Comparison of ENCODE assay signal across 1 cellular context in genomic region chr17:28728364-28729200, GRCh38.
TF ChIP-seq lines count a peak whose summit lies in the region.

NEK8 (plus strand) TSS chr17:28728788; CDS start chr17:28728814, 26 bp downstream.

TF ChIP-seq in K562, 482 proteins besides CTCF, POLR2A, EP300 and RAD21 (continued from another document and continues in another):
- peak; percentile 82 for TF ChIP-seq KDM5B (IDR thresholded peaks at IDR 0.05; ENCODE audit: insufficient replicate concordance, low read depth, low read length)
- TF ChIP-seq CTBP1 (IDR thresholded peaks at IDR 0.05; ENCODE audit: borderline replicate concordance): peak; percentile 2; the same call in 1 of the 2 replicates
- TF ChIP-seq ZNF175 (CRISPR knock-in tag; IDR thresholded peaks at IDR 0.05; ENCODE audit: low read depth): 0 out of 2 replicates have a peak, but pooled peaks have one; percentile 36
- TF ChIP-seq E2F1 (CRISPR knock-in tag; IDR thresholded peaks at IDR 0.05): 0 out of 2 replicates have a peak, but pooled peaks have one; percentile 26
- peak; percentile 93 for TF ChIP-seq MYC (IDR thresholded peaks at IDR 0.05; ENCODE audit: low read depth, low read length)
- TF ChIP-seq MYC (CRISPR knock-in tag; IDR thresholded peaks at IDR 0.05; ENCODE audit: borderline replicate concordance, low read depth): peak; percentile 86; the same call in 1 of the 2 replicates
- 0 out of 4 replicates have a peak, but pooled peaks of 1 of the 2 experiments have one; percentile 1 for TF ChIP-seq RCOR1 (IDR thresholded peaks at IDR 0.05; ENCODE audit: borderline replicate concordance in 1 of 2, low read depth in 2 of 2, low read length in 2 of 2)
- peak; percentile 34; the same call in 1 of the 2 replicates for TF ChIP-seq TEAD4 (IDR thresholded peaks at IDR 0.05; ENCODE audit: low read length)
- no peak for TF ChIP-seq TEAD4 (CRISPR knock-in tag; IDR thresholded peaks at IDR 0.05; ENCODE audit: borderline replicate concordance)
- TF ChIP-seq MXI1 (IDR thresholded peaks at IDR 0.05; ENCODE audit: low read depth, low read length): peak; percentile 75
- TF ChIP-seq E2F8 (IDR thresholded peaks at IDR 0.05; ENCODE audit: low read depth, partially characterized antibody): peak; percentile 32
- no peak for TF ChIP-seq HMGXB4 (CRISPR knock-in tag; IDR thresholded peaks at IDR 0.05)
- peak; percentile 85; the same call in 1 of the 2 replicates for TF ChIP-seq GABPB1 (CRISPR knock-in tag; IDR thresholded peaks at IDR 0.05)
- no peak for TF ChIP-seq CBX2 (IDR thresholded peaks at IDR 0.05; ENCODE audit: insufficient read depth, low read length, poor library complexity, severe bottlenecking)
- TF ChIP-seq KAT7 (CRISPR knock-in tag; IDR thresholded peaks at IDR 0.05; ENCODE audit: borderline replicate concordance): 0 out of 2 replicates have a peak, but pooled peaks have one; percentile 77
- TF ChIP-seq HNRNPLL (IDR thresholded peaks at IDR 0.05; ENCODE audit: low read depth, low read length, poor library complexity, severe bottlenecking): no peak
- no peak for TF ChIP-seq SIRT6 (IDR thresholded peaks at IDR 0.05; ENCODE audit: low read depth, low read length)
- peak; percentile 53 for TF ChIP-seq ATF7 (IDR thresholded peaks at IDR 0.05)
- TF ChIP-seq ETV6 (IDR thresholded peaks at IDR 0.05; ENCODE audit: borderline replicate concordance in 1 of 2, low read depth in 2 of 2, low read length in 1 of 2): no peak
- TF ChIP-seq ETV6 (CRISPR knock-in tag; IDR thresholded peaks at IDR 0.05; ENCODE audit: borderline replicate concordance): no peak
- peak; percentile 59; the same call in 1 of the 2 replicates for TF ChIP-seq SPI1 (IDR thresholded peaks at IDR 0.05; ENCODE audit: borderline replicate concordance, low read depth, low read length)
- TF ChIP-seq ZHX1 (conservative IDR thresholded peaks at IDR 0.05; ENCODE audit: low read length): 0 out of 2 replicates have a peak, but pooled peaks have one; percentile 43
- peak; percentile 15; the same call in 1 of the 2 replicates for TF ChIP-seq SMAD4 (CRISPR knock-in tag; conservative IDR thresholded peaks at IDR 0.05)
- TF ChIP-seq KDM2B (CRISPR knock-in tag; IDR thresholded peaks at IDR 0.05): peak; percentile 74; the same call in 1 of the 2 replicates
- no peak for TF ChIP-seq CHD7 (IDR thresholded peaks at IDR 0.05; ENCODE audit: low read depth, low read length)
- TF ChIP-seq POLR2B (IDR thresholded peaks at IDR 0.05; ENCODE audit: low read depth, partially characterized antibody): peak; percentile 84
- peak; percentile 78 for TF ChIP-seq ETV1 (tag; conservative IDR thresholded peaks at IDR 0.05; ENCODE audit: low read depth)
- peak; percentile 30; the same call in 1 of the 2 replicates for TF ChIP-seq SREBF2 (CRISPR knock-in tag; IDR thresholded peaks at IDR 0.05)
- TF ChIP-seq CBX1 (IDR thresholded peaks at IDR 0.05; ENCODE audit: low read depth): peak; percentile 41; the same call in 1 of the 2 replicates
- peak in 1 of 3 experiments; percentile 17 for TF ChIP-seq YY1 (IDR thresholded peaks at IDR 0.05; ENCODE audit: borderline replicate concordance in 1 of 3, control insufficient read depth in 1 of 3, extremely low read depth in 1 of 3, insufficient read depth in 3 of 3, insufficient read length in 1 of 3, insufficient replicate concordance in 2 of 3, low read depth in 1 of 3, low read length in 2 of 3)
- peak; percentile 22 for TF ChIP-seq BHLHE40 (IDR thresholded peaks at IDR 0.05; ENCODE audit: low read length)
- peak; percentile 74; the same call in 1 of the 2 replicates for TF ChIP-seq CXXC5 (CRISPR knock-in tag; IDR thresholded peaks at IDR 0.05)
- TF ChIP-seq MTA3 (IDR thresholded peaks at IDR 0.05; ENCODE audit: borderline replicate concordance): peak; percentile 66; the same call in 1 of the 2 replicates
- peak in 1 of 2 experiments; percentile 11; a peak in 1 of 4 replicates for TF ChIP-seq KDM4B (IDR thresholded peaks at IDR 0.05; ENCODE audit: borderline replicate concordance in 2 of 2, low read depth in 1 of 2)
- TF ChIP-seq NCOA1 (IDR thresholded peaks at IDR 0.05; ENCODE audit: low read depth): no peak
- peak; percentile 63; the same call in 1 of the 2 replicates for TF ChIP-seq MAX (CRISPR knock-in tag; IDR thresholded peaks at IDR 0.05)
- TF ChIP-seq ZNF24 (IDR thresholded peaks at IDR 0.05): peak; percentile 59; the same call in 1 of the 2 replicates
- TF ChIP-seq RBBP5 (IDR thresholded peaks at IDR 0.05; ENCODE audit: borderline replicate concordance, insufficient read depth, low read length, poor library complexity, severe bottlenecking): peak; percentile 93
- peak; percentile 64 for TF ChIP-seq SMAD1 (IDR thresholded peaks at IDR 0.05; ENCODE audit: low read depth, low read length, partially characterized antibody)
- no peak for TF ChIP-seq FOXM1 (IDR thresholded peaks at IDR 0.05; ENCODE audit: low read depth)
- peak; percentile 83; the same call in 1 of the 2 replicates for TF ChIP-seq FOXM1 (CRISPR knock-in tag; IDR thresholded peaks at IDR 0.05; ENCODE audit: low read depth)
